In the genomic region with DNA sequence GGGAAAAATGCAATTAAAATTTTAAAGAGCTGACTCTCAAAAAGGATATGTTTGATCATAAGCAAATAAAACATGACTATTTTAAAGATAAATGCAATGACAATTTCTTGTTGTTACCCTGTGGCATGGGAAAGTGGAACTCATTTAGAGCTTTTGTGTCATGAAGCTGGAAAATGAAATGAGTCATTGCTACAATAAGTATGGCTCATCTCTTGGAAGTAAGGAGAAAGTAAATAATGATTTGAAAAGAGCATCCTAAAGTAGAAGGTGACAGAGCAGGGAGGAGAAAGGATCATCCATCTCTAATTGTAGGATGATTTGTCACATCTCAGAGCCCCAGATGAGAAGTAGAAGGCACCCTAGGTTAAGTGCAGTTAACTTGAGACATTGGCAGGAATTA, we compare ENCODE assay signal across 31 cellular contexts.
A peak's percentile ranks its signal among the peaks of the same experiment; 100 is the strongest.
DNase-seq lines count a peak whose midpoint lies in the region; ATAC-seq, FAIRE-seq and TF ChIP-seq lines count a peak whose summit lies in the region.
"Had no signal": no experiment of that assay in that cellular context is flagged by ENCODE, and none has a peak within 500 bp of the region (broad histone marks: within the 10 kb centered on the region; RNA-seq: fewer than 3 reads in every experiment).

No MANE protein-coding gene starts in this region.

- H3F3A ChIP-seq in GM23248 (ENCODE audit: insufficient read depth): no peaks in the 10 kb centered on the region

- no peaks in the 10 kb centered on the region for H4K20me1 ChIP-seq in GM23248 (ENCODE audit: insufficient read depth)

- H3K4me3 ChIP-seq in GM23248 (no peak overlapping the region), bronchial epithelial cell (ENCODE audit: low read depth, low read length) (no peak overlapping the region), psoas muscle (no peak overlapping the region), esophagus squamous epithelium (no peak overlapping the region)
- H3K4me3 ChIP-seq: K562, PC-9, SJSA1 had no signal

- H3K36me3 ChIP-seq in GM23248 (ENCODE audit: low read depth): no peaks in the 10 kb centered on the region
- no peaks in the 10 kb centered on the region for H3K36me3 ChIP-seq in bronchial epithelial cell (ENCODE audit: control insufficient read depth, insufficient read depth, low read length)
- no peaks in the 10 kb centered on the region for H3K36me3 ChIP-seq in psoas muscle (ENCODE audit: insufficient read depth in 1 of 2, low read depth in 1 of 2)
- no peaks in the 10 kb centered on the region for H3K36me3 ChIP-seq in esophagus squamous epithelium
- H3K36me3 ChIP-seq: SJSA1 had no signal

- H3K27me3 ChIP-seq in GM23248 (replicated peaks; ENCODE audit: insufficient read depth) (no peaks in the 10 kb centered on the region), bronchial epithelial cell (ENCODE audit: control insufficient read depth, insufficient read depth, low read length) (no peaks in the 10 kb centered on the region), psoas muscle (ENCODE audit: insufficient read depth in 3 of 3, low read length in 2 of 3) (no peaks in the 10 kb centered on the region), esophagus squamous epithelium (no peaks in the 10 kb centered on the region)
- H3K27me3 ChIP-seq: SJSA1 had no signal

- in situ Hi-C loops in GM23248 (cut with MboI): no loop called here

- H3K27ac ChIP-seq in GM23248 (no peak overlapping the region), psoas muscle (no peak overlapping the region), esophagus squamous epithelium (no peak overlapping the region)
- H3K27ac ChIP-seq: PC-9, SJSA1 had no signal

- TF ChIP-seq CTCF in D721Med (IDR thresholded peaks at IDR 0.05; ENCODE audit: insufficient read depth, missing control alignments) (no peak), bronchial epithelial cell (IDR thresholded peaks at IDR 0.05; ENCODE audit: insufficient read depth, low read length, severe bottlenecking) (no peak), psoas muscle (IDR thresholded peaks at IDR 0.05) (no peak), esophagus squamous epithelium (IDR thresholded peaks at IDR 0.05) (no peak)

- intact Hi-C loops in psoas muscle (cut with DNase I): no loop called here
- intact Hi-C loops in esophagus squamous epithelium (cut with DNase I): no loop called here
- intact Hi-C loops in posterior cingulate gyrus (cut with DNase I): no loop called here

- H3K9ac ChIP-seq in GM23248: no peak overlapping the region

- no peak for TF ChIP-seq POLR2A in esophagus squamous epithelium (IDR thresholded peaks at IDR 0.05)

- H3K9me3 ChIP-seq in GM23248 (ENCODE audit: low read depth): no peaks in the 10 kb centered on the region
- H3K9me3 ChIP-seq in psoas muscle: no peaks in the 10 kb centered on the region
- H3K9me3 ChIP-seq in esophagus squamous epithelium: no peaks in the 10 kb centered on the region
- H3K9me3 ChIP-seq: Caco-2, SJSA1 had no signal

- H2AFZ ChIP-seq in GM23248: no peak overlapping the region
- H2AFZ ChIP-seq: PC-9 had no signal

- FAIRE-seq in D721Med (lab: Jason Lieb, UNC) (peak; percentile 78), bronchial epithelial cell (lab: Jason Lieb, UNC) (no peak)
- FAIRE-seq: A204.1, GM18507, H54, HTR-8/SVneo, K562 had no signal

- H3K79me2 ChIP-seq in GM23248 (ENCODE audit: insufficient read depth): no peaks in the 10 kb centered on the region

- H3K4me2 ChIP-seq in GM23248 (ENCODE audit: unreplicated experiment): no peak overlapping the region
- H3K4me2 ChIP-seq: PC-9 had no signal

- ATAC-seq in psoas muscle: no peak
- ATAC-seq: K562 had no signal

- DNase-seq in D721Med (ENCODE audit: insufficient read length, low spot score): no peak
- peak; percentile 4 for DNase-seq in GM23248
- peak; percentile 33 for DNase-seq in bronchial epithelial cell (ENCODE audit: low read depth)
- DNase-seq in renal cortical epithelial cell (ENCODE audit: low read depth): peak; percentile 3
- DNase-seq in psoas muscle: no peak
- DNase-seq in esophagus squamous epithelium (lab: John Stamatoyannopoulos, UW): no peak
- no peak for DNase-seq in posterior cingulate gyrus
- DNase-seq: C1 segment of cervical spinal cord; Caco-2; CD4-positive, alpha-beta memory T cell; DMS 273 treated with DMSO at 0.1 percent for 48 hours; DND-41; Kasumi-1; MV-4-11; NCI-H1105; NCI-H146; NCI-H1930; NCI-H2107; NCI-H446 treated with DMSO at 0.1 percent for 48 hours; NCI-H526; NCI-H82; NK-92 treated with Interleukin-12 subunit alpha and Interleukin-12 subunit beta, amount 100 ng/mL, for 24 hours; PC-9; Right ventricle myocardium superior; RPMI8226 had no signal

- H3K4me1 ChIP-seq in GM23248 (ENCODE audit: insufficient read depth) (no peaks in the 10 kb centered on the region), psoas muscle (no peaks in the 10 kb centered on the region), esophagus squamous epithelium (no peaks in the 10 kb centered on the region)
- H3K4me1 ChIP-seq: Caco-2, SJSA1 had no signal

- no peaks in the 10 kb centered on the region for H3K9me2 ChIP-seq in GM23248 (ENCODE audit: insufficient read depth)

Comparison
In these comparisons a context has a peak if more than half of its experiments do, and no peak if none do; other contexts are left out.
1. DNase-seq: peak in GM23248 (single experiment), bronchial epithelial cell (single experiment) and renal cortical epithelial cell (single experiment); none in D721Med (single experiment), psoas muscle (0 of 2), esophagus squamous epithelium (single experiment) and posterior cingulate gyrus (0 of 10).